10 cellular contexts compared by ENCODE assay signal in genomic region chr10:17989908-17990767, GRCh38. TPM values are rescaled to one million over a fixed set of nuclear protein-coding genes. Genes with fewer than 3 reads are reported as not detected.
DNase-seq lines count a peak whose midpoint lies in the region; ATAC-seq and TF ChIP-seq lines count a peak whose summit lies in the region.
"Had no signal": no experiment of that assay in that cellular context is flagged by ENCODE, and none has a peak within 500 bp of the region (broad histone marks: within the 10 kb centered on the region; RNA-seq: fewer than 3 reads in every experiment).

No MANE protein-coding gene starts in this region.

- H3K36me3 Mint-ChIP-seq in nephron progenitor cell (ENCODE audit: low read depth): no peaks in the 10 kb centered on the region

- no peaks in the 10 kb centered on the region for H3K9me3 ChIP-seq in BE2C
- H3K9me3 ChIP-seq: SJCRH30 had no signal

- H3K4me3 ChIP-seq in epithelial cell of proximal tubule (ENCODE audit: low read depth, low read length): no peak overlapping the region
- H3K4me3 ChIP-seq in BE2C (ENCODE audit: low read depth, low read length): no peak overlapping the region
- H3K4me3 ChIP-seq: SJCRH30 had no signal

- H3K36me3 ChIP-seq in BE2C: no peaks in the 10 kb centered on the region
- H3K36me3 ChIP-seq: SJCRH30 had no signal

- no peaks in the 10 kb centered on the region for H3K4me1 Mint-ChIP-seq in nephron progenitor cell

- peaks cover 6% of the 10 kb centered on the region for H3K27me3 ChIP-seq in BE2C
- H3K27me3 ChIP-seq: SJCRH30 had no signal

- TF ChIP-seq CTCF in epithelial cell of proximal tubule (conservative IDR thresholded peaks at IDR 0.05; ENCODE audit: low read depth, low read length): no peak
- no peak for TF ChIP-seq CTCF in BE2C (IDR thresholded peaks at IDR 0.05; ENCODE audit: low read depth, low read length)
- TF ChIP-seq CTCF in nephron progenitor cell (IDR thresholded peaks at IDR 0.05): no peak

- H3K9me3 Mint-ChIP-seq in nephron progenitor cell: no peaks in the 10 kb centered on the region

- ATAC-seq in GM21529 (IDR thresholded peaks at IDR 0.05; ENCODE audit: unreplicated experiment) (peak; percentile 92), HG03565 (IDR thresholded peaks at IDR 0.05; ENCODE audit: unreplicated experiment) (peak; percentile 88), left ventricle myocardium superior (no peak)

- H3K27me3 Mint-ChIP-seq in nephron progenitor cell (ENCODE audit: low read depth, poor library complexity): peaks cover 3% of the 10 kb centered on the region

- no peaks in the 10 kb centered on the region for H3K4me1 ChIP-seq in BE2C
- H3K4me1 ChIP-seq: SJCRH30 had no signal

- DNase-seq in COLO829 (ENCODE audit: low spot score): peak; percentile 80
- DNase-seq in epithelial cell of proximal tubule (ENCODE audit: low read depth): peak; percentile 67
- DNase-seq in left ventricle myocardium superior: no peak
- DNase-seq in BE2C: no peak
- no peak for DNase-seq in NCI-H1436 (lab: John Stamatoyannopoulos, UW)
- DNase-seq in nephron progenitor cell: no peak
- DNase-seq: stimulated activated CD4-positive, alpha-beta T cell treated with anti-CD3 and anti-CD28 coated beads, Interleukin-4, amount 100 ng/mL, for 24 hours had no signal

- H3K4me3 Mint-ChIP-seq in nephron progenitor cell: no peak overlapping the region

- intact Hi-C loops in left ventricle myocardium superior (cut with micrococcal nuclease): no loop called here

- no peak overlapping the region for H3K27ac Mint-ChIP-seq in nephron progenitor cell

RNA-seq across cellular contexts. Expression of gene SLC39A12, which starts 38.4 kb away (rescaled TPM):
- not detected in 2 replicates for total RNA-seq in epithelial cell of proximal tubule
- total RNA-seq in left ventricle myocardium superior: not detected
- not detected for polyA plus RNA-seq in BE2C (2012; ENCODE audit: insufficient read depth, insufficient read length, low read depth)
- total RNA-seq: SJCRH30 had no signal

Comparison
In these comparisons a context has a peak if more than half of its experiments do, and no peak if none do; other contexts are left out.
1. DNase-seq: peak in COLO829 (single experiment) and epithelial cell of proximal tubule (single experiment); none in left ventricle myocardium superior (single experiment), BE2C (single experiment), NCI-H1436 (single experiment) and nephron progenitor cell (single experiment).